Comparison of ENCODE assay signal across 35 cellular contexts in genomic region chr13:49827336-49827735, GRCh38.
"Had no signal": no experiment of that assay in that cellular context is flagged by ENCODE, and none has a peak within 500 bp of the region (broad histone marks: within the 10 kb centered on the region; RNA-seq: fewer than 3 reads in every experiment).

No MANE protein-coding gene starts in this region.

- H3K27me3 ChIP-seq: MG63 had no signal

- H3K36me3 ChIP-seq: MG63 had no signal

- H3K4me3 ChIP-seq: MG63 had no signal

- DNase-seq: Karpas-422, Kasumi-1, MG63, MV-4-11, NCI-H1048, NCI-H1092, NCI-H1092 treated with DMSO at 0.1 percent for 48 hours, NCI-H1105, NCI-H1105 treated with DMSO at 0.1 percent for 48 hours, NCI-H1417, NCI-H1417 treated with DMSO at 0.1 percent for 48 hours, NCI-H1436, NCI-H1436 treated with DMSO at 0.1 percent for 48 hours, NCI-H146, NCI-H1694, NCI-H1694 treated with DMSO at 0.1 percent for 48 hours, NCI-H187, NCI-H187 treated with DMSO at 0.1 percent for 48 hours, NCI-H1930, NCI-H2029, NCI-H2029 treated with DMSO at 0.1 percent for 48 hours, NCI-H2081, NCI-H2081 treated with DMSO at 0.1 percent for 48 hours, NCI-H2107, NCI-H2171, NCI-H2171 treated with DMSO at 0.1 percent for 48 hours, NCI-H2227 treated with DMSO at 0.1 percent for 48 hours, NCI-H226, NCI-H345, NCI-H446, NCI-H446 treated with DMSO at 0.1 percent for 48 hours, NCI-H510A, NCI-H510A treated with DMSO at 0.1 percent for 48 hours, NCI-H524, NCI-H524 treated with DMSO at 0.1 percent for 48 hours had no signal
